In the genomic region with DNA sequence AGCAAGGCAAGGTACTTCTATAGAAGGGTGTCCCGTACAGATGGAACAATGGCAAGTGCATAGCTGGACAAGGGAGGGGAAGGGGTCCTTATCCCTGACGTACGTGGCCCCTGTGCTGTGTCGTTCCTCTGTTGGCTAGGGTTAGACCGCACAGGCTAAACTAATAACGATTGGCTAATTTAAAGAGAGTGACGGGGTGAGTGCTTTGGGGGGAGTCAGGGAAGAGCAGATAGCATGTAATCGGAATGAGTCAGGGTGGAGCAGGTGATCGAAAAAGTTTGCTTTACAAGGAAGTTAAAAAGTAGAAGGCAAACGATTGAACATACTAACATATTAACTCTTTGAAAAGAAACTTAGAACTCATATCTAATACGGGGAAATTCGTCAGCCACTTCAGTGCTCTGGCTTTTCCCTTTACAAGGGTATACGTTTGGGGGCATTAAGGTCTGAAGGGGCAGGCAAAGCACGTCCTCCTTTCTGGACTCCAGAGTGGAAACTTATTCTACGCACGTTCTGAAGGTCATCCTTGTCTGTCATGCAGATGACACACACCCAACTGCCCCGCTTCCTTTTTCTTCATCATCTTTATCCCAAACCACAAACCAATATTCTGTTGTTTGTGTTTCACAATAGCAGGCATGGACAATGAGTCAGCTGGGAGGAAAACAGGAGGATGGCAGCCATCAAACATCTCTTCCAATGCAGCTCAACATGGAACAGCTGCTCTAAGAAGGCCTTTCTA, we compare ENCODE assay signal across 2 cellular contexts.
TF ChIP-seq lines count a peak whose summit lies in the region.

No MANE protein-coding gene starts in this region.

TF ChIP-seq in A549, 52 proteins besides CTCF, POLR2A, EP300 and RAD21 (continued from another document and continues in another):
- TF ChIP-seq ATOH8 (CRISPR knock-in tag; IDR thresholded peaks at IDR 0.05; ENCODE audit: low read depth) (no peak), ZFP36 (IDR thresholded peaks at IDR 0.05; ENCODE audit: borderline replicate concordance, partially characterized antibody) (no peak), HDAC2 (IDR thresholded peaks at IDR 0.05) (no peak), FOSB (CRISPR knock-in tag; IDR thresholded peaks at IDR 0.05) (no peak), HOXB5 (CRISPR knock-in tag; IDR thresholded peaks at IDR 0.05) (no peak), MAZ (IDR thresholded peaks at IDR 0.05; ENCODE audit: borderline replicate concordance, low read depth, low read length) (no peak), CEBPB (IDR thresholded peaks at IDR 0.05) (peak; percentile 49 to 91; a peak in 3 of 4 replicates), SREBF2 (IDR thresholded peaks at IDR 0.05) (no peak), SMC3 (IDR thresholded peaks at IDR 0.05) (no peak), HES2 (IDR thresholded peaks at IDR 0.05) (0 out of 2 replicates have a peak, but pooled peaks have one; percentile 11), ESRRA (IDR thresholded peaks at IDR 0.05; ENCODE audit: borderline replicate concordance, low read length) (0 out of 2 replicates have a peak, but pooled peaks have one; percentile 25), TP53 (CRISPR knock-in tag; IDR thresholded peaks at IDR 0.05) (no peak), RFX5 (IDR thresholded peaks at IDR 0.05) (no peak), EHMT2 (IDR thresholded peaks at IDR 0.05; ENCODE audit: low read depth) (no peak), NFE2L2 (conservative IDR thresholded peaks at IDR 0.05; ENCODE audit: low read length) (no peak), BHLHE40 (IDR thresholded peaks at IDR 0.05; ENCODE audit: low read depth, low read length) (no peak), POLR2AphosphoS2 (conservative IDR thresholded peaks at IDR 0.05; ENCODE audit: low read length) (no peak), RNF2 (IDR thresholded peaks at IDR 0.05; ENCODE audit: borderline replicate concordance, low read depth) (no peak), KDM5A (IDR thresholded peaks at IDR 0.05) (no peak), GATA3 (IDR thresholded peaks at IDR 0.05; ENCODE audit: borderline replicate concordance) (peak; percentile 36; the same call in 1 of the 2 replicates), MAFK (IDR thresholded peaks at IDR 0.05; ENCODE audit: partially characterized antibody) (no peak), FOXS1 (CRISPR knock-in tag; IDR thresholded peaks at IDR 0.05) (no peak), RCOR1 (IDR thresholded peaks at IDR 0.05; ENCODE audit: low read depth, low read length) (no peak), JUNB (IDR thresholded peaks at IDR 0.05) (peak; percentile 53; the same call in 1 of the 2 replicates), FOSL2 (IDR thresholded peaks at IDR 0.05) (peak; percentile 49; the same call in 1 of the 2 replicates), FOSL2 (CRISPR knock-in tag; IDR thresholded peaks at IDR 0.05) (peak; percentile 64), REST (IDR thresholded peaks at IDR 0.05) (no peak)
- TF ChIP-seq, protein P1, sequence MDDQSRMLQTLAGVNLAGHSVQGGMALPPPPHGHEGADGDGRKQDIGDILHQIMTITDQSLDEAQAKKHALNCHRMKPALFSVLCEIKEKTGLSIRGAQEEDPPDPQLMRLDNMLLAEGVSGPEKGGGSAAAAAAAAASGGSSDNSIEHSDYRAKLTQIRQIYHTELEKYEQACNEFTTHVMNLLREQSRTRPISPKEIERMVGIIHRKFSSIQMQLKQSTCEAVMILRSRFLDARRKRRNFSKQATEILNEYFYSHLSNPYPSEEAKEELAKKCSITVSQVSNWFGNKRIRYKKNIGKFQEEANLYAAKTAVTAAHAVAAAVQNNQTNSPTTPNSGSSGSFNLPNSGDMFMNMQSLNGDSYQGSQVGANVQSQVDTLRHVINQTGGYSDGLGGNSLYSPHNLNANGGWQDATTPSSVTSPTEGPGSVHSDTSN (IDR thresholded peaks at IDR 0.05), result no peak
- TF ChIP-seq, protein P2, sequence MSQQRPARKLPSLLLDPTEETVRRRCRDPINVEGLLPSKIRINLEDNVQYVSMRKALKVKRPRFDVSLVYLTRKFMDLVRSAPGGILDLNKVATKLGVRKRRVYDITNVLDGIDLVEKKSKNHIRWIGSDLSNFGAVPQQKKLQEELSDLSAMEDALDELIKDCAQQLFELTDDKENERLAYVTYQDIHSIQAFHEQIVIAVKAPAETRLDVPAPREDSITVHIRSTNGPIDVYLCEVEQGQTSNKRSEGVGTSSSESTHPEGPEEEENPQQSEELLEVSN (IDR thresholded peaks at IDR 0.05; ENCODE audit: borderline replicate concordance, low read depth), result no peak

TF ChIP-seq in SK-N-SH, 30 proteins besides CTCF, POLR2A, EP300 and RAD21 (continued from another document):
- TF ChIP-seq, protein P3, sequence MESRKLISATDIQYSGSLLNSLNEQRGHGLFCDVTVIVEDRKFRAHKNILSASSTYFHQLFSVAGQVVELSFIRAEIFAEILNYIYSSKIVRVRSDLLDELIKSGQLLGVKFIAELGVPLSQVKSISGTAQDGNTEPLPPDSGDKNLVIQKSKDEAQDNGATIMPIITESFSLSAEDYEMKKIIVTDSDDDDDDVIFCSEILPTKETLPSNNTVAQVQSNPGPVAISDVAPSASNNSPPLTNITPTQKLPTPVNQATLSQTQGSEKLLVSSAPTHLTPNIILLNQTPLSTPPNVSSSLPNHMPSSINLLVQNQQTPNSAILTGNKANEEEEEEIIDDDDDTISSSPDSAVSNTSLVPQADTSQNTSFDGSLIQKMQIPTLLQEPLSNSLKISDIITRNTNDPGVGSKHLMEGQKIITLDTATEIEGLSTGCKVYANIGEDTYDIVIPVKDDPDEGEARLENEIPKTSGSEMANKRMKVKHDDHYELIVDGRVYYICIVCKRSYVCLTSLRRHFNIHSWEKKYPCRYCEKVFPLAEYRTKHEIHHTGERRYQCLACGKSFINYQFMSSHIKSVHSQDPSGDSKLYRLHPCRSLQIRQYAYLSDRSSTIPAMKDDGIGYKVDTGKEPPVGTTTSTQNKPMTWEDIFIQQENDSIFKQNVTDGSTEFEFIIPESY (IDR thresholded peaks at IDR 0.05; ENCODE audit: borderline replicate concordance, low read depth), result no peak
- TF ChIP-seq FOXM1 (IDR thresholded peaks at IDR 0.05; ENCODE audit: low read depth) (no peak), SIN3A (IDR thresholded peaks at IDR 0.05; ENCODE audit: borderline replicate concordance, low read depth, low read length) (no peak)
- TF ChIP-seq, protein P4, sequence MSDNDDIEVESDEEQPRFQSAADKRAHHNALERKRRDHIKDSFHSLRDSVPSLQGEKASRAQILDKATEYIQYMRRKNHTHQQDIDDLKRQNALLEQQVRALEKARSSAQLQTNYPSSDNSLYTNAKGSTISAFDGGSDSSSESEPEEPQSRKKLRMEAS (IDR thresholded peaks at IDR 0.05; ENCODE audit: low read depth), result no peak
